Comparison of ENCODE assay signal across 8 cellular contexts in genomic region chr1:54488831-54489626, GRCh38.
A peak's percentile ranks its signal among the peaks of the same experiment; 100 is the strongest.
DNase-seq lines count a peak whose midpoint lies in the region; ATAC-seq and TF ChIP-seq lines count a peak whose summit lies in the region.

No MANE protein-coding gene starts in this region.

- peak overlapping the region; percentile 62 for H3K4me3 ChIP-seq in choroid plexus epithelial cell (ENCODE audit: low read depth, low read length)

- ATAC-seq in HG02884 (IDR thresholded peaks at IDR 0.05; ENCODE audit: unreplicated experiment) = peak; percentile 60

- DNase-seq in NCI-H2171 treated with DMSO at 0.1 percent for 48 hours (lab: John Stamatoyannopoulos, UW) (peak; percentile 80), choroid plexus epithelial cell (ENCODE audit: low read depth) (peak; percentile 73), kidney tubule cell (ENCODE audit: low spot score) (peak; percentile 71), OCI-M2 (lab: John Stamatoyannopoulos, UW; ENCODE audit: unreplicated experiment) (no peak)
- DNase-seq in activated CD4-positive, alpha-beta T cell treated with anti-CD3 and anti-CD28 coated beads for 1 hour = peak; percentile 58
- DNase-seq in stimulated activated CD4-positive, alpha-beta T cell treated with anti-CD3 and anti-CD28 coated beads, Interleukin-15, amount 100 ng/mL, for 1 hour (ENCODE audit: low read depth in 1 of 2, low spot score in 1 of 2) = peak; percentile 54 to 60

- TF ChIP-seq CTCF in GM12872 (IDR thresholded peaks at IDR 0.05; ENCODE audit: insufficient read depth, low read depth, low read length) = peak; percentile 79
- peak; percentile 75 for TF ChIP-seq CTCF in choroid plexus epithelial cell (conservative IDR thresholded peaks at IDR 0.05; ENCODE audit: low read depth, low read length)
